Comparison of ENCODE assay signal across 26 cellular contexts in the genomic region with DNA sequence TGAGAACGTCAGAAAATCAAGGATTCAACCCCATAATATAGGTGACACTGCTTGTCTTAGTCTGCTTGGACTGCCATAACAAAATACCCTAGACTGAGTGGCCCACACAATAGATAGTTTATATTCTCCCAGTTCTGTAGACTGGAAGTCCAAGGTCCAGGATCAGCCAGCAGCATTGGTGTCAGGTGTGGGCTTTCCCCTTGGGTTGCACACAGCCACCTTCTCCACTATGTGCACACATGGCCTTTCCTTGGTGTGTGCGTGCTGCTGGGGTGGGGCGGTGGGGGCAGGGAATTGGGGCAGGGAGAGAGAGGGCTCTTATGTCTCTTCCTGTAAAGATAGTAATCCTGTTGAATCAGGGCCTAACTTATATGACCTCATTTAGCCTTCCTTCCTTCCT. TPM values are rescaled to one million over a fixed set of nuclear protein-coding genes. Genes with fewer than 3 reads are reported as not detected.
DNase-seq lines count a peak whose midpoint lies in the region; ATAC-seq, FAIRE-seq and TF ChIP-seq lines count a peak whose summit lies in the region.
"Had no signal": no experiment of that assay in that cellular context is flagged by ENCODE, and none has a peak within 500 bp of the region (broad histone marks: within the 10 kb centered on the region; RNA-seq: fewer than 3 reads in every experiment).

No MANE protein-coding gene starts in this region.

- H3K4me3 ChIP-seq in pancreas (no peak overlapping the region), lower lobe of right lung (no peak overlapping the region)
- H3K4me3 ChIP-seq: BLaER1 treated with 17β-estradiol and CSF1 and Interleukin-3, amounts not matched to agents 10 nM and 100 nM; GM12878; GM23338; MG63; PC-9; SJSA1 had no signal

- ATAC-seq in activated T-helper 17 cell treated with anti-CD3 and anti-CD28 coated beads, Interleukin-2, amount 50 U/mL, for 72 hours (replicated peaks): no peak
- ATAC-seq in left lobe of liver (peak; percentile 34), pancreas (peak; percentile 43 to 86 (median 60)), lower lobe of right lung (no peak)
- ATAC-seq: CD8-positive, alpha-beta T cell; GM12878; GM23338; Right ventricle myocardium inferior had no signal

- peaks cover 51% of the 10 kb centered on the region for H3K4me1 Mint-ChIP-seq in CD14-positive monocyte
- peaks cover 17% of the 10 kb centered on the region for H3K4me1 Mint-ChIP-seq in activated T-helper 17 cell treated with anti-CD3 and anti-CD28 coated beads, Interleukin-2, amount 50 U/mL, for 72 hours

- H3K9me3 ChIP-seq in pancreas (no peaks in the 10 kb centered on the region), lower lobe of right lung (no peaks in the 10 kb centered on the region)
- H3K9me3 ChIP-seq: BLaER1 treated with 17β-estradiol and CSF1 and Interleukin-3, amounts not matched to agents 10 nM and 100 nM; Caco-2; MG63; SJSA1 had no signal

- H3K27ac ChIP-seq in pancreas (no peak overlapping the region), lower lobe of right lung (no peak overlapping the region)
- H3K27ac ChIP-seq: BLaER1 treated with 17β-estradiol and CSF1 and Interleukin-3, amounts not matched to agents 10 nM and 100 nM; PC-9; SJSA1 had no signal

- intact Hi-C loops in CD14-positive monocyte (cut with micrococcal nuclease): no loop called here
- intact Hi-C loops in pancreas (cut with DNase I): loop anchor here in 1 of 3 donors (5.0 kb wide), 1 partner anchor 223 kb away; no protein-coding TSS in a partner anchor
- intact Hi-C loops in lower lobe of right lung (cut with DNase I): no loop called here

- 42 to 51% methylated on average over 3 of the region's 3 CpGs for WGBS in pancreas, 2 donors

- no peak for DNase-seq in CD14-positive monocyte (ENCODE audit: low spot score)
- DNase-seq in left lobe of liver (ENCODE audit: low spot score): no peak
- DNase-seq in pancreas: no peak
- no peak for DNase-seq in lower lobe of right lung
- no peak for DNase-seq in activated T-cell treated with anti-CD3 and anti-CD28 coated beads, Interleukin-2, amount 50 U/mL, for 1 hour
- DNase-seq in NCI-H1436 treated with DMSO at 0.1 percent for 48 hours (lab: John Stamatoyannopoulos, UW): no peak
- no peak for DNase-seq in GDM1 (lab: John Stamatoyannopoulos, UW)
- DNase-seq: AML-193; Caco-2; CD8-positive, alpha-beta T cell; H9; KG1; MG63; NCI-H1105 treated with DMSO at 0.1 percent for 48 hours; NCI-H2029; NCI-H524 treated with DMSO at 0.1 percent for 48 hours; NCI-H774; PC-9 had no signal

- peaks cover 0 to 4% (median 0%) of the 10 kb centered on the region in 3 donors for H3K4me1 ChIP-seq in pancreas
- H3K4me1 ChIP-seq in lower lobe of right lung: peaks cover 13% of the 10 kb centered on the region
- H3K4me1 ChIP-seq: Caco-2, SJSA1 had no signal

- peaks cover 0 to 3% (median 0%) of the 10 kb centered on the region in 7 donors for H3K9me3 Mint-ChIP-seq in CD14-positive monocyte
- no peaks in the 10 kb centered on the region for H3K9me3 Mint-ChIP-seq in activated T-helper 17 cell treated with anti-CD3 and anti-CD28 coated beads, Interleukin-2, amount 50 U/mL, for 72 hours
- H3K9me3 Mint-ChIP-seq: CD8-positive, alpha-beta T cell; GM23338; H9 had no signal

- H3K4me3 Mint-ChIP-seq in CD14-positive monocyte: no peak overlapping the region
- H3K4me3 Mint-ChIP-seq in activated T-helper 17 cell treated with anti-CD3 and anti-CD28 coated beads, Interleukin-2, amount 50 U/mL, for 72 hours: no peak overlapping the region
- H3K4me3 Mint-ChIP-seq: CD8-positive, alpha-beta T cell; GM23338; H9 had no signal

- no peaks in the 10 kb centered on the region for H3K36me3 ChIP-seq in pancreas
- no peaks in the 10 kb centered on the region for H3K36me3 ChIP-seq in lower lobe of right lung
- H3K36me3 ChIP-seq: MG63, SJSA1 had no signal

- peak overlapping the region in 4 of 7 donors; percentile 7 to 93 (median 75) for H3K27ac Mint-ChIP-seq in CD14-positive monocyte
- peak overlapping the region; percentile 38 for H3K27ac Mint-ChIP-seq in activated T-helper 17 cell treated with anti-CD3 and anti-CD28 coated beads, Interleukin-2, amount 50 U/mL, for 72 hours
- H3K27ac Mint-ChIP-seq: CD8-positive, alpha-beta T cell; GM23338 had no signal

- no peak for FAIRE-seq in pancreas (lab: Jason Lieb, UNC)
- FAIRE-seq: A204.1, G401.6, GM12878 had no signal

- peaks cover 0 to 2% (median 0%) of the 10 kb centered on the region in 3 donors for H3K27me3 Mint-ChIP-seq in CD14-positive monocyte (ENCODE audit: low read depth in 3 of 3)
- no peaks in the 10 kb centered on the region for H3K27me3 Mint-ChIP-seq in activated T-helper 17 cell treated with anti-CD3 and anti-CD28 coated beads, Interleukin-2, amount 50 U/mL, for 72 hours

- H3K36me3 Mint-ChIP-seq in CD14-positive monocyte: peaks cover 11 to 24% of the 10 kb centered on the region in 2 donors
- H3K36me3 Mint-ChIP-seq in activated T-helper 17 cell treated with anti-CD3 and anti-CD28 coated beads, Interleukin-2, amount 50 U/mL, for 72 hours (ENCODE audit: low read depth): no peaks in the 10 kb centered on the region

- H3K27me3 ChIP-seq in pancreas (no peaks in the 10 kb centered on the region), lower lobe of right lung (ENCODE audit: low read depth) (no peaks in the 10 kb centered on the region)
- H3K27me3 ChIP-seq: BLaER1 treated with 17β-estradiol and CSF1 and Interleukin-3, amounts not matched to agents 10 nM and 100 nM; MG63; SJSA1 had no signal

- TF ChIP-seq CTCF in CD14-positive monocyte (IDR thresholded peaks at IDR 0.05) (no peak), pancreas (IDR thresholded peaks at IDR 0.05) (no peak), lower lobe of right lung (IDR thresholded peaks at IDR 0.05) (no peak)

RNA-seq across cellular contexts. Expression of a gene that starts 53.3 kb away (rescaled TPM):
- polyA plus RNA-seq in CD14-positive monocyte (10 to 100 TPM; 10.2 to 12.8 TPM), pancreas (1 to 10 TPM; 6.3 to 8.9 TPM)
- 1 to 10 TPM; 3.4 to 5.1 TPM for total RNA-seq in activated T-helper 17 cell treated with anti-CD3 and anti-CD28 coated beads, Interleukin-2, amount 50 U/mL, for 72 hours
- total RNA-seq in left lobe of liver (5.0 TPM), pancreas (1 to 10 TPM; 4.1 to 7.7 (median 6.3) TPM), lower lobe of right lung (8.3 TPM)

Comparison
In these comparisons a context has a peak if more than half of its experiments do, and no peak if none do; other contexts are left out.
1. ATAC-seq: peak in left lobe of liver (single experiment) and pancreas (4 of 4); none in activated T-helper 17 cell treated with anti-CD3 and anti-CD28 coated beads, Interleukin-2, amount 50 U/mL, for 72 hours (single experiment) and lower lobe of right lung (0 of 2).